ENCODE assay signal across 1 cellular context in genomic region chr7:77800158-77800557, GRCh38.
A peak's percentile ranks its signal among the peaks of the same experiment; 100 is the strongest.
TF ChIP-seq lines count a peak whose summit lies in the region.

No MANE protein-coding gene starts in this region.

TF ChIP-seq in GM12878, 131 proteins besides CTCF, POLR2A, EP300 and RAD21 (continued from another document):
- TF ChIP-seq ZNF687 (IDR thresholded peaks at IDR 0.05), result no peak
- no peak for TF ChIP-seq CEBPZ (IDR thresholded peaks at IDR 0.05; ENCODE audit: low read depth, low read length)
- peak; percentile 46 for TF ChIP-seq SKIL (IDR thresholded peaks at IDR 0.05; ENCODE audit: low read depth, poor library complexity, severe bottlenecking)
- no peak for TF ChIP-seq SUPT20H (IDR thresholded peaks at IDR 0.05; ENCODE audit: borderline replicate concordance, control insufficient read depth, low read depth, low read length)
- peak; percentile 78 for TF ChIP-seq MEF2A (IDR thresholded peaks at IDR 0.05; ENCODE audit: insufficient read depth, low read depth, low read length)
- no peak for TF ChIP-seq GATAD2B (conservative IDR thresholded peaks at IDR 0.05; ENCODE audit: low read depth)
- TF ChIP-seq MLLT1 (IDR thresholded peaks at IDR 0.05), result no peak
- TF ChIP-seq HDGF (IDR thresholded peaks at IDR 0.05), result no peak
- no peak; the same call in 1 of the 2 replicates for TF ChIP-seq MTA3 (IDR thresholded peaks at IDR 0.05; ENCODE audit: borderline replicate concordance, low read length)
- 0 out of 4 replicates have a peak, but pooled peaks of 1 of the 2 experiments have one; percentile 13 for TF ChIP-seq ETV6 (conservative IDR thresholded peaks at IDR 0.05 in 1 of 2, IDR thresholded peaks at IDR 0.05 in 1 of 2; ENCODE audit: borderline replicate concordance in 1 of 2, low read depth in 1 of 2)
